Comparison of ENCODE assay signal across 9 cellular contexts in the genomic region with DNA sequence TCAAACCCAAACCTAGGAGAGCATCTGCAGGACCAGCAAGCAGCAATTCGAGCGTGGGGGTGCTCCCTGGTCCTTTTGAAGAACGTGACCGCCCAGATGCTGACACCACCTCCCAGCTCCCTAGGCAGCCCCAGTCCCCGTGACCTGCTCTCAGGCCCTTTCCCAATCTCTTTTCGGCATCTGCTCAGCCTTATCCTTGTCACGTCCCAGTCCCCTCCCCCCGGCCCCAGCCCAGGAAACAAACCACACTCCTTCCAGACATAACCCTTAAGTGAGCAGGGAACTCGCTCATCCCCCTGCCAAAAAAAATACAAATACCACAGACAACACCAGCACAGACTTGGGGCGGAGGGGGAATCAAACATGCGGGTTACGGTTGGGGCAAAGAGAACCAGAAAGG. TPM values are rescaled to one million over a fixed set of nuclear protein-coding genes. Genes with fewer than 3 reads are reported as not detected.
DNase-seq lines count a peak whose midpoint lies in the region; ATAC-seq and TF ChIP-seq lines count a peak whose summit lies in the region.
"Had no signal": no experiment of that assay in that cellular context is flagged by ENCODE, and none has a peak within 500 bp of the region (broad histone marks: within the 10 kb centered on the region; RNA-seq: fewer than 3 reads in every experiment).

No MANE protein-coding gene starts in this region.

- H3K4me1 ChIP-seq in GM23338 (ENCODE audit: insufficient read depth): peaks cover 59% of the 10 kb centered on the region
- H3K4me1 ChIP-seq in right atrium auricular region: peaks cover 0 to 82% of the 10 kb centered on the region in 2 donors
- H3K4me1 ChIP-seq in smooth muscle cell (ENCODE audit: low read depth): peaks cover 42% of the 10 kb centered on the region

- peaks cover 6% of the 10 kb centered on the region for H3K9me3 Mint-ChIP-seq in GM23338
- H3K9me3 Mint-ChIP-seq in activated naive CD8-positive, alpha-beta T cell (ENCODE audit: low read depth): no peaks in the 10 kb centered on the region

- H2AFZ ChIP-seq in GM23338: no peak overlapping the region
- H2AFZ ChIP-seq in smooth muscle cell (ENCODE audit: low read depth): no peak overlapping the region

- H3K79me2 ChIP-seq in GM23338 (replicated peaks; ENCODE audit: insufficient read depth) (peaks cover 79% of the 10 kb centered on the region), smooth muscle cell (ENCODE audit: low read depth) (peaks cover 61% of the 10 kb centered on the region)

- H4K20me1 ChIP-seq in GM23338 (replicated peaks; ENCODE audit: insufficient read depth) (peaks cover 51% of the 10 kb centered on the region), smooth muscle cell (ENCODE audit: low read depth) (peaks cover 66% of the 10 kb centered on the region)

- ATAC-seq in GM23338 (no peak), HG02852 (IDR thresholded peaks at IDR 0.05; ENCODE audit: unreplicated experiment) (no peak), HG02798 (IDR thresholded peaks at IDR 0.05; ENCODE audit: poor library complexity, unreplicated experiment) (no peak), GM21423 (IDR thresholded peaks at IDR 0.05; ENCODE audit: unreplicated experiment) (no peak)

- H3K9me3 ChIP-seq in right atrium auricular region: no peaks in the 10 kb centered on the region
- no peaks in the 10 kb centered on the region for H3K9me3 ChIP-seq in smooth muscle cell (replicated peaks; ENCODE audit: low read depth)

- 42% methylated on average over 12 of the region's 12 CpGs for WGBS in smooth muscle cell (ENCODE audit: low lambda C conversion rate)

- H3K36me3 Mint-ChIP-seq in GM23338 (ENCODE audit: low read depth): peaks cover 10% of the 10 kb centered on the region; the same call in 2 of the 3 replicates
- no peaks in the 10 kb centered on the region for H3K36me3 Mint-ChIP-seq in activated naive CD8-positive, alpha-beta T cell

- DNase-seq in GM23338 (ENCODE audit: low spot score) (no peak), right atrium auricular region (ENCODE audit: low spot score) (peak; percentile 87), smooth muscle cell (lab: John Stamatoyannopoulos, UW; ENCODE audit: unreplicated experiment) (peak; percentile 14), NCI-H446 (lab: John Stamatoyannopoulos, UW) (no peak)
- DNase-seq: activated CD8-positive, alpha-beta memory T cell treated with anti-CD3 and anti-CD28 coated beads, Interleukin-2, amount 50 U/mL, for 4 hours had no signal

- no peak overlapping the region; the same call in 1 of the 2 replicates for H3K27ac ChIP-seq in GM23338 (ENCODE audit: low read depth)
- H3K27ac ChIP-seq in right atrium auricular region: peak overlapping the region; percentile 57 to 88
- H3K27ac ChIP-seq in smooth muscle cell (ENCODE audit: low read depth): peak overlapping the region; percentile 97

- peak overlapping the region; percentile 86; the same call in 1 of the 3 replicates for H3K4me3 Mint-ChIP-seq in GM23338
- peak overlapping the region; percentile 95 for H3K4me3 Mint-ChIP-seq in activated naive CD8-positive, alpha-beta T cell

- H3K9ac ChIP-seq in smooth muscle cell (ENCODE audit: low read depth): peak overlapping the region; percentile 37

- no peak overlapping the region for H3K27ac Mint-ChIP-seq in GM23338
- peak overlapping the region; percentile 11 for H3K27ac Mint-ChIP-seq in activated naive CD8-positive, alpha-beta T cell

- 0 out of 2 replicates have a peak, but pooled peaks cover 4% of the 10 kb centered on the region for H3K9me2 ChIP-seq in GM23338 (ENCODE audit: insufficient read depth)

- 0 out of 2 replicates have a peak, but pooled peaks cover 3% of the 10 kb centered on the region for H3F3A ChIP-seq in GM23338 (replicated peaks; ENCODE audit: low read depth)
- H3F3A ChIP-seq in smooth muscle cell (ENCODE audit: low read depth): peaks cover 19% of the 10 kb centered on the region

- peaks cover 22% of the 10 kb centered on the region for H3K27me3 Mint-ChIP-seq in GM23338 (ENCODE audit: insufficient read depth, low read depth, poor library complexity)
- H3K27me3 Mint-ChIP-seq in activated naive CD8-positive, alpha-beta T cell: no peaks in the 10 kb centered on the region

- peaks cover 76% of the 10 kb centered on the region for H3K4me1 Mint-ChIP-seq in GM23338
- peaks cover 59% of the 10 kb centered on the region for H3K4me1 Mint-ChIP-seq in activated naive CD8-positive, alpha-beta T cell (ENCODE audit: low read depth)

- H3K4me3 ChIP-seq in GM23338 (0 out of 2 replicates have a peak overlapping the region, but pooled peaks have one; percentile 30), right atrium auricular region (no peak overlapping the region), smooth muscle cell (peak overlapping the region; percentile 15)

- H3K4me2 ChIP-seq in GM23338 (0 out of 2 replicates have a peak overlapping the region, but pooled peaks have one; percentile 48), smooth muscle cell (peak overlapping the region; percentile 99)

- H3K36me3 ChIP-seq in GM23338 (ENCODE audit: insufficient read depth): no peaks in the 10 kb centered on the region
- H3K36me3 ChIP-seq in right atrium auricular region: no peaks in the 10 kb centered on the region
- no peaks in the 10 kb centered on the region for H3K36me3 ChIP-seq in smooth muscle cell (ENCODE audit: low read depth)

- H3K27me3 ChIP-seq in GM23338 (ENCODE audit: insufficient read depth): no peaks in the 10 kb centered on the region
- no peaks in the 10 kb centered on the region for H3K27me3 ChIP-seq in right atrium auricular region
- H3K27me3 ChIP-seq in smooth muscle cell (ENCODE audit: low read depth): no peaks in the 10 kb centered on the region

- no peak for TF ChIP-seq CTCF in GM23338 (conservative IDR thresholded peaks at IDR 0.05; ENCODE audit: low read depth in 2 of 2)
- no peak for TF ChIP-seq CTCF in right atrium auricular region (IDR thresholded peaks at IDR 0.05)
- TF ChIP-seq CTCF in smooth muscle cell (IDR thresholded peaks at IDR 0.05; ENCODE audit: borderline replicate concordance, insufficient read depth, poor library complexity, severe bottlenecking): no peak

TF ChIP-seq in GM23338, 12 proteins besides CTCF, POLR2A, EP300 and RAD21:
- no peak for TF ChIP-seq NANOG (IDR thresholded peaks at IDR 0.05; ENCODE audit: borderline replicate concordance)
- TF ChIP-seq EZH2 (IDR thresholded peaks at IDR 0.05; ENCODE audit: low read depth, unreplicated experiment): no peak

RNA-seq across cellular contexts. Expression of a gene that starts 3.3 kb away (rescaled TPM):
- 15.4 and 23.4 TPM in 2 replicates for total RNA-seq in GM23338 (2014; rRNA removed; shearing (Covaris generic))
- polyA plus RNA-seq in GM23338 (2016; fragmentation: Nextera tagmentation; extraction: Ambion mirVana) (17.8 and 19.9 TPM in 2 replicates), smooth muscle cell (25.2 and 27.3 TPM in 2 replicates)
- total RNA-seq in right atrium auricular region (10 to 100 TPM; 21.2 to 36.9 TPM), smooth muscle cell (15.4 and 18.8 TPM in 2 replicates)

RNA-seq across cellular contexts. Expression of a gene that starts 57.0 kb away (rescaled TPM):
- total RNA-seq in GM23338 (2014; rRNA removed; shearing (Covaris generic)): not detected in 2 replicates
- not detected in 2 replicates for polyA plus RNA-seq in GM23338 (2016; fragmentation: Nextera tagmentation; extraction: Ambion mirVana)
- total RNA-seq in right atrium auricular region: under 1 TPM in 1 of 2 donors, not detected in 1; 0.24 TPM
- 0.09 TPM in 1 of 2 replicates, not detected in the other for total RNA-seq in smooth muscle cell
- polyA plus RNA-seq in smooth muscle cell: not detected in 2 replicates

Comparison
In these comparisons a context has a peak if more than half of its experiments do, and no peak if none do; other contexts are left out.
1. DNase-seq: peak in right atrium auricular region (single experiment) and smooth muscle cell (single experiment); none in GM23338 (single experiment) and NCI-H446 (0 of 2).
2. H3K4me3 ChIP-seq: peak in GM23338 (single experiment) and smooth muscle cell (single experiment); none in right atrium auricular region (0 of 2).